In the genomic region with DNA sequence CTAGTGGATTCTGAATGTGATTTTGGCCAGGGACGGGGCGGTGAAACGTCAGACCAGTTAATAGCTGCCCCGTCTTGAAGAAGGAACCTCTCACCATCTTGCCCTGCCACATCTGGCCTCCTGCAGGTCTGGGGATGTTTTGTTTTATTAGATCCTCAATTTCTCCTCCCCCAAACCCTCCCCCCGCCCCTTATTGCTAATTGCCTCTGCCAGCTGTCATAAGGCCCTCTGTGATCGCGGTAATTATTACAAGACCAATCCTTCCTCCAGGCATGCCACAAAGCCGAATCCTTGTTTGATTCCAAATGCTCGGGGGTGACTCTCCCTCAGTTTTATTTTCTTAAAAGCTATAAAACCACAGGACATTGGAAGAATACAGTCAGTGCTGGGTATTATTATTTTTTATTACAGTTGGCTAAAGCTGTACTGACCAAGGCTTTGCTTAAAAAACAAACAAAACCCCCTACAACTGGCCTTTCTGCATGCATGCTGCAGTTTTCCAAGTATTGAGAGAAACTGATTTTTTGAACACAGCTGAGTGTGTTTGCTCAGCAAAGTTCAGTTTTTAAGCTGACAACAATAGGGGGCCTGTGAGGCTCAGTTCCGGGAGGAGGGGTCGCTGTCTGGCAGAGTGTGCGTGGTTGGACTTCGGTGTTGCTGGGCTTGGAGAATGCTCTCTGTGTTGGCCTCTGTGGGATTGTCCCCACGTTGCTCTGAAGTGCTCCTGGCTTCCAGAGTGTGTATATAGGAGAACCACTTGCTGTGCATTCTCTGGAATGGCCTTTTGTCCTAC, we compare ENCODE assay signal across 8 cellular contexts. TPM values are rescaled to one million over a fixed set of nuclear protein-coding genes. Genes with fewer than 3 reads are reported as not detected.
DNase-seq lines count a peak whose midpoint lies in the region; ATAC-seq, FAIRE-seq and TF ChIP-seq lines count a peak whose summit lies in the region.

No MANE protein-coding gene starts in this region.

- no peaks in the 10 kb centered on the region for H3F3A ChIP-seq in PC-3 (ENCODE audit: low read length, unreplicated experiment)

- no peak for TF ChIP-seq CTCF in AG04449 (IDR thresholded peaks at IDR 0.05; ENCODE audit: insufficient read depth, low read length, missing control alignments)
- no peak for TF ChIP-seq CTCF in GM12864 (IDR thresholded peaks at IDR 0.05; ENCODE audit: low read depth, low read length, missing control alignments)
- no peak for TF ChIP-seq CTCF in PC-3 (conservative IDR thresholded peaks at IDR 0.05; ENCODE audit: low read depth, low read length)
- no peak for TF ChIP-seq CTCF in epithelial cell of esophagus (IDR thresholded peaks at IDR 0.05; ENCODE audit: insufficient read depth, low read depth, low read length, missing control alignments)
- no peak for TF ChIP-seq CTCF in pancreas (IDR thresholded peaks at IDR 0.05)

- H3K9ac ChIP-seq in PC-3 (ENCODE audit: low read length) = no peak overlapping the region

- no peaks in the 10 kb centered on the region for H3K27me3 ChIP-seq in PC-3 (ENCODE audit: low read length)
- H3K27me3 ChIP-seq in pancreas = no peaks in the 10 kb centered on the region
- H3K27me3 ChIP-seq in small intestine (ENCODE audit: control insufficient read depth in 2 of 2, insufficient read depth in 2 of 2, low read length in 2 of 2) = no peaks in the 10 kb centered on the region

- H3K9me2 ChIP-seq in PC-3 (replicated peaks; ENCODE audit: low read length) = no peaks in the 10 kb centered on the region

- H3K4me3 ChIP-seq in AG04449 (ENCODE audit: low read depth, low read length) (peak overlapping the region; percentile 69), GM12864 (ENCODE audit: low read depth, low read length) (peak overlapping the region; percentile 87), PC-3 (ENCODE audit: low read length) (peak overlapping the region; percentile 73; the same call in 1 of the 2 replicates), epithelial cell of esophagus (ENCODE audit: low read length) (peak overlapping the region; percentile 60), pancreas (peak overlapping the region; percentile 72 to 86 (median 80)), small intestine (ENCODE audit: low read depth in 1 of 2, low read length in 2 of 2) (peak overlapping the region in 1 of 2 donors; percentile 67)

- H3K4me1 ChIP-seq in PC-3 (ENCODE audit: insufficient read depth, low read length) = 0 out of 2 replicates have a peak, but pooled peaks cover 6% of the 10 kb centered on the region
- peaks cover 0 to 30% (median 11%) of the 10 kb centered on the region in 3 donors for H3K4me1 ChIP-seq in pancreas
- H3K4me1 ChIP-seq in small intestine (ENCODE audit: control insufficient read depth in 2 of 2, insufficient read depth in 1 of 2, low read depth in 1 of 2, low read length in 1 of 2) = peaks cover 0 to 5% of the 10 kb centered on the region in 2 donors

- H2AFZ ChIP-seq in PC-3 (ENCODE audit: low read length) = no peak overlapping the region

- no TSS peak for BruUV-seq in PC-3 (replicated peaks; lab: Mats Ljungman, UMichigan)

- intact Hi-C loops in PC-3 (cut with micrococcal nuclease) = no loop called here
- intact Hi-C loops in pancreas (cut with DNase I) = loop anchor here in 1 of 3 donors (10.0 kb wide), 1 partner anchor 127 kb away; no protein-coding TSS in a partner anchor

- no peaks in the 10 kb centered on the region for H4K20me1 ChIP-seq in PC-3 (ENCODE audit: low read length)

- no peaks in the 10 kb centered on the region for H3K9me3 ChIP-seq in PC-3 (ENCODE audit: low read length)
- H3K9me3 ChIP-seq in pancreas = no peaks in the 10 kb centered on the region
- H3K9me3 ChIP-seq in small intestine (ENCODE audit: control insufficient read depth, low read depth) = no peaks in the 10 kb centered on the region

- POLR2A ChIA-PET in AG04449 (lab: Yijun Ruan, JAX) = interaction anchor here (0.6 to 1.5 kb wide), 4 partner anchors 10 to 128 kb away, joined by 3 to 4 read pairs (median 3); no protein-coding TSS in a partner anchor
- POLR2A ChIA-PET in PC-3 (lab: Charles Lee; ENCODE audit: unreplicated experiment) = no interaction called here

- no peaks in the 10 kb centered on the region for H3K79me2 ChIP-seq in PC-3 (ENCODE audit: low read length)

- CTCF ChIA-PET in AG04449 (lab: Yijun Ruan, JAX) (interaction anchor here (0.6 to 8.8 kb wide), 9 partner anchors 16 to 193 kb away, joined by 3 to 146 read pairs (median 5); no protein-coding TSS in a partner anchor), PC-3 (lab: Charles Lee) (no interaction called here)

- 9 to 11% methylated on average over 14 of the region's 14 CpGs for WGBS in pancreas, 2 donors
- WGBS in small intestine, 3 donors = 28 to 37% (median 34%) methylated on average over 14 of the region's 14 CpGs

- no peak overlapping the region for H3K27ac ChIP-seq in PC-3 (ENCODE audit: low read length)
- peak overlapping the region in 2 of 4 donors; percentile 57 to 69 for H3K27ac ChIP-seq in pancreas
- H3K27ac ChIP-seq in small intestine (ENCODE audit: low read depth in 1 of 2, low read length in 1 of 2) = no peak overlapping the region

- peak overlapping the region; percentile 89 for H3K4me2 ChIP-seq in PC-3 (ENCODE audit: low read length)

- no peaks in the 10 kb centered on the region for H3K36me3 ChIP-seq in PC-3 (ENCODE audit: low read depth, low read length)
- no peaks in the 10 kb centered on the region for H3K36me3 ChIP-seq in pancreas
- H3K36me3 ChIP-seq in small intestine (ENCODE audit: control insufficient read depth in 2 of 2, insufficient read depth in 2 of 2, low read length in 2 of 2) = no peaks in the 10 kb centered on the region

- FAIRE-seq in pancreas (lab: Jason Lieb, UNC) (no peak), small intestine (lab: Jason Lieb, UNC) (no peak)

- no peak for DNase-seq in AG04449 (ENCODE audit: low read depth, low spot score)
- no peak for DNase-seq in GM12864 (ENCODE audit: low read depth)
- no peak for DNase-seq in PC-3
- DNase-seq in epithelial cell of esophagus (ENCODE audit: low read depth) = no peak
- no peak for DNase-seq in pancreas
- DNase-seq in small intestine = no peak
- no peak for DNase-seq in activated gamma-delta T cell treated with Interleukin-2 at 50 U/mL for 16 hours

- no peak for ATAC-seq in PC-3
- ATAC-seq in pancreas = no peak
- no peak for ATAC-seq in HG03571 (IDR thresholded peaks at IDR 0.05; ENCODE audit: unreplicated experiment)

RNA-seq across cellular contexts. Expression of gene KSR1, which starts 1.7 kb away (rescaled TPM):
- total RNA-seq in PC-3 (2014; rRNA removed) (1.0 and 5.8 TPM in 2 replicates), pancreas (100 to 1,000 TPM in 4 of 6 donors, 10 to 100 TPM in 2; 68.2 to 134 (median 103) TPM)
- polyA plus RNA-seq in pancreas (100 to 1,000 TPM in 1 of 2 donors, 10 to 100 TPM in 1; 98.3 to 139 TPM), small intestine (10 to 100 TPM in 2 of 3 donors, 1 to 10 TPM in 1; 8.6 to 13.0 (median 12.8) TPM)

Comparison
In these comparisons a context has a peak if more than half of its experiments do, and no peak if none do; other contexts are left out.
1. RNA of gene KSR1, which starts 1.7 kb away (total RNA-seq): 68.2 to 134 TPM in pancreas; 1.0 to 5.8 TPM in PC-3; every median in the first group is over 10 times any median in the second.